Comparison of ENCODE assay signal across 29 cellular contexts in the genomic region with DNA sequence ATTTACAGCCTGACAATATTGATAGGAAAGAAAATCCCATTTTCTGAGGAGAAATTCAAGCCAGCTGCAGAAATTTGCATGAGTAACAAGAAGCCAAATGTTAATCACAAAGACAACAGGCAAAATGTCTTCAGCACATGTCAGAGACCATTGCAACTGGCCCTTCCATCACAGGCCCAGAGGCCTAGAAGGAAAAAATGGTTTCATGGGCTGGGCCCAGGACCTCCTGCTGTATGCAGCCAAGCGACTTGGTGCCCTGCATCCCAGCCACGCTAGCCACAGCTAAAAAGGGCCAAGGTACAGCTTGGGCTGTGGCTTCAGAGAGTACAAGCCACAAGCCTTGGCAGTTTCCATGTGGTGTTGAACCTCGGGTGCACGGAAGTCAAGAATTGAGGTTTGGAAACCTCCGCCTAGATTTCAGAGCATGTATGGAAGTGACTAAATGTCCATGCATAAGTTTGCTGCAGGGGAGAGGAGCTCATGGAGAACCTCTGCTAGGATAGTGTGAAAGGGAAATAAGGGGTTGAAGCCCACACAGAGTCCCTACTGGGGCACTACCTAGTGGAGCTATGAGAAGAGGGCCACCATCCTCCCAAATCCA.
DNase-seq lines count a peak whose midpoint lies in the region; TF ChIP-seq lines count a peak whose summit lies in the region.
"Had no signal": no experiment of that assay in that cellular context is flagged by ENCODE, and none has a peak within 500 bp of the region (broad histone marks: within the 10 kb centered on the region; RNA-seq: fewer than 3 reads in every experiment).

No MANE protein-coding gene starts in this region.

- no peaks in the 10 kb centered on the region for H3K4me1 ChIP-seq in HEK293 (ENCODE audit: control insufficient read depth, insufficient read depth, low read length)
- H3K4me1 ChIP-seq: A549; BE2C; BLaER1; BLaER1 treated with 17β-estradiol and CSF1 and Interleukin-3, amounts not matched to agents 10 nM and 100 nM; Caco-2 had no signal

- TF ChIP-seq CTCF in HEK293 (tag by site-specific recombination; IDR thresholded peaks at IDR 0.05) (no peak), SU-DHL-6 (IDR thresholded peaks at IDR 0.05; ENCODE audit: insufficient read depth, low read length, poor library complexity, severe bottlenecking) (no peak)

- no peaks in the 10 kb centered on the region for H3K9me3 ChIP-seq in HEK293 (ENCODE audit: control insufficient read depth, insufficient read depth, low read depth, low read length)
- H3K9me3 ChIP-seq in SU-DHL-6 (ENCODE audit: insufficient read depth, low read length) = peaks cover 28% of the 10 kb centered on the region; the same call in 1 of the 2 replicates
- H3K9me3 ChIP-seq: BE2C had no signal

- DNase-seq in stimulated activated CD4-positive, alpha-beta T cell treated with anti-CD3 and anti-CD28 coated beads, Interleukin-15, amount 100 ng/mL, for 24 hours = no peak
- DNase-seq in NCI-H774 (lab: John Stamatoyannopoulos, UW) = no peak
- DNase-seq: 8988T; ACHN; AML-193; BE2C; C1 segment of cervical spinal cord; Caco-2; Calu3; CD4-positive, alpha-beta memory T cell; CD4-positive, alpha-beta T cell; CD4-positive, CD25-positive, alpha-beta regulatory T cell; CD8-positive, alpha-beta memory T cell; CD8-positive, alpha-beta T cell; COR-L47; DMS 273 treated with DMSO at 0.1 percent for 48 hours; DMS153; DMS53; DMS79; DMS79 treated with DMSO at 0.1 percent for 48 hours; DND-41; EL had no signal

- POLR2A ChIA-PET in HEK293 (lab: Yijun Ruan, JAX) = no interaction called here

- H3K36me3 ChIP-seq in HEK293 (ENCODE audit: control insufficient read depth in 2 of 2, insufficient read depth in 1 of 2, low read length in 2 of 2) = no peaks in the 10 kb centered on the region
- no peaks in the 10 kb centered on the region for H3K36me3 ChIP-seq in SU-DHL-6 (ENCODE audit: low read length)
- H3K36me3 ChIP-seq: BE2C; BLaER1; BLaER1 treated with 17β-estradiol and CSF1 and Interleukin-3, amounts not matched to agents 10 nM and 100 nM had no signal

- H3K9ac ChIP-seq in SU-DHL-6 (ENCODE audit: low read length) = no peak overlapping the region
- H3K9ac ChIP-seq: BLaER1; BLaER1 treated with 17β-estradiol and CSF1 and Interleukin-3, amounts not matched to agents 10 nM and 100 nM had no signal

- H3K4me2 ChIP-seq in SU-DHL-6 (ENCODE audit: low read depth, low read length, poor library complexity, severe bottlenecking) = no peak overlapping the region
- H3K4me2 ChIP-seq: A549; BLaER1; BLaER1 treated with 17β-estradiol and CSF1 and Interleukin-3, amounts not matched to agents 10 nM and 100 nM had no signal

- CTCF ChIA-PET in HEK293 (lab: Yijun Ruan, JAX) = interaction anchor here (0.6 kb wide), 2 partner anchors 9 to 20 kb away, joined by 3 read pairs; no protein-coding TSS in a partner anchor

- peak overlapping the region; percentile 19 for H2AFZ ChIP-seq in SU-DHL-6 (ENCODE audit: low read depth, low read length, severe bottlenecking)

- no peak overlapping the region for H3K4me3 ChIP-seq in HEK293 (ENCODE audit: low read depth, low read length)
- no peak overlapping the region for H3K4me3 ChIP-seq in SU-DHL-6 (ENCODE audit: insufficient read depth, low read length, poor library complexity, severe bottlenecking)
- H3K4me3 ChIP-seq: A549; BLaER1; BLaER1 treated with 17β-estradiol and CSF1 and Interleukin-3, amounts not matched to agents 10 nM and 100 nM had no signal

- H3K79me2 ChIP-seq in SU-DHL-6 (ENCODE audit: insufficient read depth, low read length) = no peaks in the 10 kb centered on the region

- H4K20me1 ChIP-seq in SU-DHL-6 (ENCODE audit: low read depth, low read length) = no peaks in the 10 kb centered on the region
- H4K20me1 ChIP-seq: BLaER1; BLaER1 treated with 17β-estradiol and CSF1 and Interleukin-3, amounts not matched to agents 10 nM and 100 nM had no signal

- no peaks in the 10 kb centered on the region for H3K9me2 ChIP-seq in SU-DHL-6 (replicated peaks; ENCODE audit: insufficient read depth, low read length)

- no peaks in the 10 kb centered on the region for H3K27me3 ChIP-seq in SU-DHL-6 (ENCODE audit: low read length)
- H3K27me3 ChIP-seq: BE2C; BLaER1; BLaER1 treated with 17β-estradiol and CSF1 and Interleukin-3, amounts not matched to agents 10 nM and 100 nM had no signal

- no peak overlapping the region for H3K27ac ChIP-seq in HEK293 (ENCODE audit: extremely low read depth, low read depth, low read length)
- no peak overlapping the region for H3K27ac ChIP-seq in SU-DHL-6 (ENCODE audit: low read depth, low read length)
- H3K27ac ChIP-seq: 22Rv1; A549; BLaER1; BLaER1 treated with 17β-estradiol and CSF1 and Interleukin-3, amounts not matched to agents 10 nM and 100 nM; C4-2B had no signal

- no peaks in the 10 kb centered on the region for H3F3A ChIP-seq in SU-DHL-6 (ENCODE audit: insufficient read depth)

TF ChIP-seq in HEK293, 187 proteins besides CTCF, POLR2A, EP300 and RAD21:
- no peak for TF ChIP-seq ZFP37 (tag by site-specific recombination; IDR thresholded peaks at IDR 0.05)
- peak; percentile 90; the same call in 1 of the 2 replicates for TF ChIP-seq TRIM28 (IDR thresholded peaks at IDR 0.05; ENCODE audit: borderline replicate concordance, low read length)
- TF ChIP-seq ZNF585B (tag by site-specific recombination; IDR thresholded peaks at IDR 0.05) = peak; percentile 72
- TF ChIP-seq GLI2 (tag by site-specific recombination; IDR thresholded peaks at IDR 0.05; ENCODE audit: borderline replicate concordance, low read depth) = no peak
- TF ChIP-seq SETDB1 (IDR thresholded peaks at IDR 0.05; ENCODE audit: insufficient read length, low read length) = peak; percentile 84
TF ChIP-seq in HEK293: peak in this region for 3.
